In the genomic region with DNA sequence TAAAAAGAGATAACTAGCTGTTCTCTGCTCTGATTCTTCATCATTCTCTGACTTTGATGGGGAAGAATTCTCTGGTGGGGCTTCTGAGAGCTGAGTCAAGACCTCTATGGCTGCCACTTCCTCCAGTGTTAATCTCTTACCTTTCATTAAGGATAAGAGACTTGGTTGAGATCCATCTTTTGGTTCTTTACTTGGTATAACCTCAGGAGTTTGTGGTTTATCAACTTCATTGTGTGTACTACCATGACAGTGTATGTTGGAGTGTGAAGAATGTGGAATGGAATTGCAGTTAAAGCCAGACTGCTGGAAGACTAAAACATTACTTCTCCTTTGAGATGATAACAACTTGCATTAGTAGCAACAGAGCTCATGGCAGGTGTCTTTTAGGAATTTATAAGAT, we compare ENCODE assay signal across 31 cellular contexts.
"Had no signal": no experiment of that assay in that cellular context is flagged by ENCODE, and none has a peak within 500 bp of the region (broad histone marks: within the 10 kb centered on the region; RNA-seq: fewer than 3 reads in every experiment).

No MANE protein-coding gene starts in this region.

- FAIRE-seq: colon had no signal

- H3K4me3 ChIP-seq: adrenal gland, esophagus muscularis mucosa, gastrocnemius medialis had no signal

- H3K36me3 ChIP-seq: adrenal gland, brain microvascular endothelial cell, esophagus muscularis mucosa, gastrocnemius medialis, WERI-Rb-1 had no signal

- DNase-seq: activated B cell treated with CpG ODN at 0.5 μM for 24 hours; activated CD4-positive, alpha-beta memory T cell treated with anti-CD3 and anti-CD28 coated beads for 36 hours; activated CD4-positive, alpha-beta T cell treated with anti-CD3 and anti-CD28 coated beads for 36 hours; activated CD4-positive, alpha-beta T cell treated with anti-CD3 and anti-CD28 coated beads, Interleukin-2, amount 10 ng/mL, durations not matched to agents 24 days and 14 days; activated CD8-positive, alpha-beta memory T cell treated with anti-CD3 and anti-CD28 coated beads, Interleukin-2, amount 10 ng/mL, durations not matched to agents 7 days and 5 days; activated CD8-positive, alpha-beta memory T cell treated with anti-CD3 and anti-CD28 coated beads, Interleukin-2, amount 50 U/mL, for 4 hours; activated CD8-positive, alpha-beta T cell treated with anti-CD3 and anti-CD28 coated beads, Interleukin-2, amount 10 ng/mL, durations not matched to agents 7 days and 5 days; activated effector memory CD4-positive, alpha-beta T cell treated with anti-CD3 and anti-CD28 coated beads, Interleukin-2, amount 50 U/mL, for 16 hours; activated naive CD4-positive, alpha-beta T cell treated with anti-CD3 and anti-CD28 coated beads for 36 hours; activated naive CD8-positive, alpha-beta T cell treated with anti-CD3 and anti-CD28 coated beads for 36 hours; activated naive CD8-positive, alpha-beta T cell treated with anti-CD3 and anti-CD28 coated beads, Interleukin-2, amount 50 U/mL, for 24 hours; activated T-cell treated with anti-CD3 and anti-CD28 coated beads, Interleukin-2, amount 50 U/mL, for 1 hour; activated T-cell treated with anti-CD3 and anti-CD28 coated beads, Interleukin-2, amount 50 U/mL, for 48 hours; adrenal gland; amygdala; aorta; brain microvascular endothelial cell; caudate nucleus; cortex of kidney; dermis blood vessel endothelial cell; effector CD4-positive, alpha-beta T cell; effector memory CD8-positive, alpha-beta T cell; erythroblast; foreskin keratinocyte; gastrocnemius medialis; T-helper 1 cell; T-helper 17 cell; T1000; WERI-Rb-1 had no signal

- H3K9me3 ChIP-seq: adrenal gland, esophagus muscularis mucosa, gastrocnemius medialis had no signal

- H3K27ac ChIP-seq: adrenal gland, brain microvascular endothelial cell, esophagus muscularis mucosa, foreskin keratinocyte, gastrocnemius medialis, WERI-Rb-1 had no signal

- H3K27me3 ChIP-seq: adrenal gland, brain microvascular endothelial cell, esophagus muscularis mucosa, foreskin keratinocyte, gastrocnemius medialis had no signal

- H3K4me1 ChIP-seq: adrenal gland, esophagus muscularis mucosa, foreskin keratinocyte, gastrocnemius medialis had no signal
